Comparison of ENCODE assay signal across 16 cellular contexts in the genomic region with DNA sequence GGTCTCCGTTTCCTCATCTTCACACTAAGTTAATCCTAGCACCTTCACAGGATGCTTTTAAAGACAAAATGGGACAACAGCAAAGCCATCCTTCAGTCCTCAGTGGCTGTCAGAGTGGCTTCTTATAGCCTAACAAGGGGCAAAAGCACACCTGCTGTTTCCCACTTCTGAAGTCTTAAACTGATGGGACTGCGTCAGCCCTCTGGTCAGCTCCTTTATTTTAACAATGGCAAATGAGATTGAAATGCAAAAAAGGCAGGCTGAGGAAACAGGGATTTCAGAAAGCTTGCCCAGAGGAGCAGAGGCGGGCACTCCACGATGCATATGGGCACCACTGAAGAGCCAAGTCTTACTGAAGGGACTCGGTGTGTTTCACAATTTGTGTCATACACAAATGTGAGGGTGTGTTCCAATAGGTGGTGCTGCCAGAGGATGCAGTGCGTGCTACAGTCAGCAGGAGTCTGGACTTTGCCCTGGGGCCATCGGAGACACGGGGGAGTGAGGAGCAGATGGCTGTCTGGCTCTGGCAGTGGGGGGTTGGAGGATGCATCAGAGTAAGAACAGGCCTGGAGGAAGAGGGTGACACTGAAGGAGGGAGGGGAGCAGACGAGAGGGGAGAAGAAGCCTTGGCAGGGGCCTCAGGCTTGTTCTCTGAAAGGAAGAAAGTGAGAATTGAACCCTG. TPM values are rescaled to one million over a fixed set of nuclear protein-coding genes. Genes with fewer than 3 reads are reported as not detected.
DNase-seq lines count a peak whose midpoint lies in the region; ATAC-seq and TF ChIP-seq lines count a peak whose summit lies in the region.
"Had no signal": no experiment of that assay in that cellular context is flagged by ENCODE, and none has a peak within 500 bp of the region (broad histone marks: within the 10 kb centered on the region; RNA-seq: fewer than 3 reads in every experiment).

No MANE protein-coding gene starts in this region.

- POLR2A ChIA-PET in activated CD4-positive, alpha-beta T cell treated with anti-CD3 and anti-CD28 coated beads, Interleukin-2, amount 10 ng/mL, durations not matched to agents 7 days and 5 days (lab: Charles Lee) = no interaction called here
- POLR2A ChIA-PET in CD4-positive, alpha-beta T cell (lab: Charles Lee) = no interaction called here

- CTCF ChIA-PET in activated CD4-positive, alpha-beta T cell treated with anti-CD3 and anti-CD28 coated beads, Interleukin-2, amount 10 ng/mL, durations not matched to agents 7 days and 5 days (lab: Charles Lee) = no interaction called here
- CTCF ChIA-PET in CD4-positive, alpha-beta T cell (lab: Charles Lee) = no interaction called here

- peaks cover 22% of the 10 kb centered on the region for H3K4me1 ChIP-seq in HUES48 (ENCODE audit: control insufficient read depth, insufficient read depth, low read length)
- peaks cover 24% of the 10 kb centered on the region for H3K4me1 ChIP-seq in iPS-18a (ENCODE audit: control insufficient read depth, low read depth, low read length)

- no peaks in the 10 kb centered on the region for H3K9me3 Mint-ChIP-seq in activated CD4-positive, alpha-beta T cell treated with anti-CD3 and anti-CD28 coated beads, Interleukin-2, amount 10 ng/mL, durations not matched to agents 7 days and 5 days
- H3K9me3 Mint-ChIP-seq in CD4-positive, alpha-beta T cell = peaks cover 2% of the 10 kb centered on the region
- peaks cover 0 to 7% (median under 1%) of the 10 kb centered on the region in 6 donors for H3K9me3 Mint-ChIP-seq in immature natural killer cell
- H3K9me3 Mint-ChIP-seq: IgD-negative memory B cell had no signal

- H3K36me3 ChIP-seq in HUES48 (ENCODE audit: control insufficient read depth, insufficient read depth, low read length) = no peaks in the 10 kb centered on the region
- H3K36me3 ChIP-seq in iPS-18a (ENCODE audit: control insufficient read depth, low read depth, low read length) = no peaks in the 10 kb centered on the region

- H3K4me3 Mint-ChIP-seq in activated CD4-positive, alpha-beta T cell treated with anti-CD3 and anti-CD28 coated beads, Interleukin-2, amount 10 ng/mL, durations not matched to agents 7 days and 5 days = no peak overlapping the region
- H3K4me3 Mint-ChIP-seq in CD4-positive, alpha-beta T cell = no peak overlapping the region
- H3K4me3 Mint-ChIP-seq in immature natural killer cell = no peak overlapping the region
- H3K4me3 Mint-ChIP-seq: activated naive CD4-positive, alpha-beta T cell treated with anti-CD3 and anti-CD28 coated beads, Interleukin-2, amount 50 U/mL, for 24 hours; IgD-negative memory B cell had no signal

- no peaks in the 10 kb centered on the region for H3K4me1 Mint-ChIP-seq in activated CD4-positive, alpha-beta T cell treated with anti-CD3 and anti-CD28 coated beads, Interleukin-2, amount 10 ng/mL, durations not matched to agents 7 days and 5 days
- H3K4me1 Mint-ChIP-seq in CD4-positive, alpha-beta T cell (ENCODE audit: low read depth) = no peaks in the 10 kb centered on the region
- no peaks in the 10 kb centered on the region for H3K4me1 Mint-ChIP-seq in immature natural killer cell
- H3K4me1 Mint-ChIP-seq: activated naive CD4-positive, alpha-beta T cell treated with anti-CD3 and anti-CD28 coated beads, Interleukin-2, amount 50 U/mL, for 24 hours had no signal

- peak overlapping the region; percentile 10; the same call in 1 of the 2 replicates for H3K4me3 ChIP-seq in HUES48 (ENCODE audit: low read depth, low read length)
- H3K4me3 ChIP-seq in iPS-18a (ENCODE audit: low read length) = peak overlapping the region; percentile 15

- H3K9ac ChIP-seq in HUES48 (ENCODE audit: low read depth, low read length) = no peak overlapping the region
- no peak overlapping the region for H3K9ac ChIP-seq in iPS-18a (ENCODE audit: low read length)

- H3K36me3 Mint-ChIP-seq in activated CD4-positive, alpha-beta T cell treated with anti-CD3 and anti-CD28 coated beads, Interleukin-2, amount 10 ng/mL, durations not matched to agents 7 days and 5 days (ENCODE audit: low read depth) = no peaks in the 10 kb centered on the region
- no peaks in the 10 kb centered on the region for H3K36me3 Mint-ChIP-seq in CD4-positive, alpha-beta T cell (ENCODE audit: low read depth)
- H3K36me3 Mint-ChIP-seq in immature natural killer cell = no peaks in the 10 kb centered on the region
- H3K36me3 Mint-ChIP-seq: activated naive CD4-positive, alpha-beta T cell treated with anti-CD3 and anti-CD28 coated beads, Interleukin-2, amount 50 U/mL, for 24 hours had no signal

- H3K27ac Mint-ChIP-seq in activated CD4-positive, alpha-beta T cell treated with anti-CD3 and anti-CD28 coated beads, Interleukin-2, amount 10 ng/mL, durations not matched to agents 7 days and 5 days = no peak overlapping the region
- H3K27ac Mint-ChIP-seq in CD4-positive, alpha-beta T cell = no peak overlapping the region
- H3K27ac Mint-ChIP-seq in immature natural killer cell = no peak overlapping the region
- H3K27ac Mint-ChIP-seq: activated naive CD4-positive, alpha-beta T cell treated with anti-CD3 and anti-CD28 coated beads, Interleukin-2, amount 50 U/mL, for 24 hours; IgD-negative memory B cell had no signal

- TF ChIP-seq CTCF in CD4-positive, alpha-beta T cell (IDR thresholded peaks at IDR 0.05) = no peak

- H3K9me3 ChIP-seq in HUES48 (ENCODE audit: control insufficient read depth, insufficient read depth, low read length) (no peaks in the 10 kb centered on the region), iPS-18a (ENCODE audit: control insufficient read depth, low read depth, low read length) (no peaks in the 10 kb centered on the region)
- no peaks in the 10 kb centered on the region for H3K9me3 ChIP-seq in CD4-positive, alpha-beta T cell (ENCODE audit: control insufficient read depth, low read length)

- H3K27me3 Mint-ChIP-seq in activated CD4-positive, alpha-beta T cell treated with anti-CD3 and anti-CD28 coated beads, Interleukin-2, amount 10 ng/mL, durations not matched to agents 7 days and 5 days = no peaks in the 10 kb centered on the region
- peaks cover 4% of the 10 kb centered on the region for H3K27me3 Mint-ChIP-seq in CD4-positive, alpha-beta T cell
- peaks cover 0 to 3% (median 2%) of the 10 kb centered on the region in 3 donors for H3K27me3 Mint-ChIP-seq in immature natural killer cell (ENCODE audit: low read depth in 3 of 3)

- H3K27me3 ChIP-seq in HUES48 (ENCODE audit: control insufficient read depth, insufficient read depth, low read length) (no peaks in the 10 kb centered on the region), iPS-18a (ENCODE audit: control insufficient read depth, insufficient read depth, low read length) (no peaks in the 10 kb centered on the region)
- no peaks in the 10 kb centered on the region for H3K27me3 ChIP-seq in CD4-positive, alpha-beta T cell (ENCODE audit: control insufficient read depth, insufficient read depth, low read length)

- DNase-seq in COLO668 (lab: John Stamatoyannopoulos, UW; ENCODE audit: unreplicated experiment) (peak; percentile 82), SK-N-DZ (ENCODE audit: low spot score) (peak; percentile 89), immature natural killer cell (no peak), GM03348 (ENCODE audit: low spot score) (no peak)
- DNase-seq in activated CD4-positive, alpha-beta T cell treated with anti-CD3 and anti-CD28 coated beads, Interleukin-2, amount 10 ng/mL, durations not matched to agents 7 days and 5 days = no peak
- DNase-seq in CD4-positive, alpha-beta T cell = no peak
- DNase-seq: DMS79; erythroblast; HCEC 1CT; NCI-H187; stimulated activated CD4-positive, alpha-beta T cell treated with anti-CD3 and anti-CD28 coated beads, Interleukin-4, amount 100 ng/mL, for 4 hours; stimulated activated naive CD4-positive, alpha-beta T cell treated with Interleukin-2 at 50 U/mL for 16 hours had no signal

- no peak for ATAC-seq in CD4-positive, alpha-beta T cell (ENCODE audit: poor library complexity)

- intact Hi-C loops in CD4-positive, alpha-beta T cell (cut with DNase I, micrococcal nuclease) = no loop called here

- H3K27ac ChIP-seq in HUES48 (ENCODE audit: low read depth, low read length) (peak overlapping the region; percentile 32), iPS-18a (ENCODE audit: low read length) (no peak overlapping the region)
- no peak overlapping the region for H3K27ac ChIP-seq in CD4-positive, alpha-beta T cell (ENCODE audit: low read depth, low read length)

RNA-seq across cellular contexts. Expression of gene TENM4, which starts 47.3 kb away (rescaled TPM):
- polyA plus RNA-seq in SK-N-DZ (2014; cell fraction: cytosol; rRNA removed) = 7.3 and 15.4 TPM in 2 replicates
- 16.4 and 17.1 TPM in 2 replicates for polyA plus RNA-seq in SK-N-DZ (2014; cell fraction: nucleus; rRNA removed)
- total RNA-seq in activated CD4-positive, alpha-beta T cell treated with anti-CD3 and anti-CD28 coated beads, Interleukin-2, amount 10 ng/mL, durations not matched to agents 7 days and 5 days = not detected
- total RNA-seq in CD4-positive, alpha-beta T cell = under 1 TPM; 0.22 to 0.31 TPM
- polyA plus RNA-seq in immature natural killer cell = not detected
- polyA plus RNA-seq: IgD-negative memory B cell had no signal

Comparison
In these comparisons a context has a peak if more than half of its experiments do, and no peak if none do; other contexts are left out.
1. DNase-seq: peak in COLO668 (single experiment) and SK-N-DZ (single experiment); none in activated CD4-positive, alpha-beta T cell treated with anti-CD3 and anti-CD28 coated beads, Interleukin-2, amount 10 ng/mL, durations not matched to agents 7 days and 5 days (single experiment), CD4-positive, alpha-beta T cell (0 of 10), immature natural killer cell (0 of 3) and GM03348 (single experiment).